ENCODE assay signal across 8 cellular contexts in the genomic region with DNA sequence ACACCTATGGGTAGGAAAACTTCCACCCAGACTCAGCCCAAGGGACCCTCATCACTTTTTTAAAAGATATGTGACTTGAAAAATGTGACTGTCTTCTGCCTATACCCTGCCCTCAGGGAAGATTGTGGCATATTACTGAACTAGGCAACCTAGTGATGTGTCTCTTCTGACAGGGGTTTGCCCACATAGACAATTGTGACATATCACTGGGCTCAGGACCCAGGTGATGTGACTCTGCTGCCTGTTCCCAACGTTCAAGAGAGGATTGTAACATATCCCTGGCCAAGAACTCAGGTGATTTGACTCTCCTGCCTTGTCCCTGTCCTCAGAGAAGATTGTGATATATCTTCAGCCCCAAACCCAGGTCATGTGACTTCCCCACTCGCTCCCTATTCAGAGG.
"Had no signal": no experiment of that assay in that cellular context is flagged by ENCODE, and none has a peak within 500 bp of the region (broad histone marks: within the 10 kb centered on the region; RNA-seq: fewer than 3 reads in every experiment).

No MANE protein-coding gene starts in this region.

- H3K4me1 ChIP-seq: HAP-1 had no signal

- H3K4me2 ChIP-seq: GM23338 had no signal

- DNase-seq: H7, HFFc6, KBM-7 had no signal

- H2AFZ ChIP-seq: GM23338 had no signal

- H3K27ac ChIP-seq: HL-60 had no signal

- H3K4me3 ChIP-seq: GM23338, HAP-1 had no signal

- H3K9me3 ChIP-seq: HAP-1 had no signal

- ATAC-seq: GM23338, HCT116, HepG2 had no signal

- H3K36me3 ChIP-seq: HAP-1 had no signal
